Comparison of ENCODE assay signal across 13 cellular contexts in genomic region chr7:1844336-1844955, GRCh38.
A peak's percentile ranks its signal among the peaks of the same experiment; 100 is the strongest.
DNase-seq lines count a peak whose midpoint lies in the region; ATAC-seq and TF ChIP-seq lines count a peak whose summit lies in the region.
"Had no signal": no experiment of that assay in that cellular context is flagged by ENCODE, and none has a peak within 500 bp of the region (broad histone marks: within the 10 kb centered on the region; RNA-seq: fewer than 3 reads in every experiment).

No MANE protein-coding gene starts in this region.

- H3K4me3 Mint-ChIP-seq in natural killer cell treated with Interleukin-12 subunit alpha and Interleukin-12 subunit beta and Interleukin-15 and Interleukin-18, amount 100 ng/mL, for 72 hours: no peak overlapping the region
- H3K4me3 Mint-ChIP-seq in natural killer cell (no peak overlapping the region), type B pancreatic cell (no peak overlapping the region)
- H3K4me3 Mint-ChIP-seq: activated naive CD4-positive, alpha-beta T cell treated with anti-CD3 and anti-CD28 coated beads for 36 hours; effector memory CD8-positive, alpha-beta T cell had no signal

- H3K27me3 ChIP-seq in WERI-Rb-1 (ENCODE audit: insufficient read depth, low read depth, severe bottlenecking) (no peaks in the 10 kb centered on the region), right lobe of liver (no peaks in the 10 kb centered on the region)

- no peak for TF ChIP-seq CTCF in natural killer cell (IDR thresholded peaks at IDR 0.05)
- TF ChIP-seq CTCF in WERI-Rb-1 (IDR thresholded peaks at IDR 0.05; ENCODE audit: low read depth, low read length): peak; percentile 29; the same call in 1 of the 2 replicates
- no peak for TF ChIP-seq CTCF in right lobe of liver (IDR thresholded peaks at IDR 0.05)
- no peak for TF ChIP-seq CTCF in type B pancreatic cell (conservative IDR thresholded peaks at IDR 0.05)

- no peak for TF ChIP-seq POLR2A in right lobe of liver (IDR thresholded peaks at IDR 0.05)

- H3K9me3 ChIP-seq in WERI-Rb-1 (ENCODE audit: severe bottlenecking) (no peaks in the 10 kb centered on the region), right lobe of liver (no peaks in the 10 kb centered on the region)

- ATAC-seq in natural killer cell treated with Interleukin-12 subunit alpha and Interleukin-12 subunit beta and Interleukin-15 and Interleukin-18, amount 100 ng/mL, for 72 hours: no peak
- no peak for ATAC-seq in natural killer cell
- no peak for ATAC-seq in right lobe of liver
- no peak for ATAC-seq in GM21717 (IDR thresholded peaks at IDR 0.05; ENCODE audit: unreplicated experiment)
- ATAC-seq in GM18517 (IDR thresholded peaks at IDR 0.05; ENCODE audit: unreplicated experiment): no peak
- ATAC-seq: effector memory CD8-positive, alpha-beta T cell had no signal

- peaks cover 0 to 13% (median 6%) of the 10 kb centered on the region in 4 donors for H3K4me1 ChIP-seq in right lobe of liver

- DNase-seq in natural killer cell treated with Interleukin-12 subunit alpha and Interleukin-12 subunit beta and Interleukin-15 and Interleukin-18, amount 100 ng/mL, for 72 hours (ENCODE audit: low spot score): peak; percentile 47
- DNase-seq in natural killer cell (no peak), WERI-Rb-1 (peak; percentile 18), right lobe of liver (peak; percentile 15 to 52 (median 41)), kidney glomerular epithelial cell (lab: John Stamatoyannopoulos, UW) (no peak), type B pancreatic cell (ENCODE audit: extremely low spot score, unreplicated experiment) (no peak)
- DNase-seq: activated naive CD4-positive, alpha-beta T cell treated with anti-CD3 and anti-CD28 coated beads for 36 hours; effector memory CD8-positive, alpha-beta T cell; mesenchymal stem cell; occipital lobe had no signal

- H3K4me1 Mint-ChIP-seq in natural killer cell treated with Interleukin-12 subunit alpha and Interleukin-12 subunit beta and Interleukin-15 and Interleukin-18, amount 100 ng/mL, for 72 hours (ENCODE audit: low read depth in 2 of 2): peaks cover 0 to 10% of the 10 kb centered on the region in 2 donors
- H3K4me1 Mint-ChIP-seq in natural killer cell (peaks cover 0 to 6% of the 10 kb centered on the region in 2 donors), type B pancreatic cell (ENCODE audit: unreplicated experiment) (peaks cover 6% of the 10 kb centered on the region)

- no peaks in the 10 kb centered on the region for H3K27me3 Mint-ChIP-seq in natural killer cell treated with Interleukin-12 subunit alpha and Interleukin-12 subunit beta and Interleukin-15 and Interleukin-18, amount 100 ng/mL, for 72 hours
- H3K27me3 Mint-ChIP-seq in natural killer cell (ENCODE audit: low read depth in 2 of 2) (no peaks in the 10 kb centered on the region), type B pancreatic cell (no peaks in the 10 kb centered on the region)
- H3K27me3 Mint-ChIP-seq: effector memory CD8-positive, alpha-beta T cell had no signal

- H3K27ac ChIP-seq in WERI-Rb-1: no peak overlapping the region
- no peak overlapping the region for H3K27ac ChIP-seq in right lobe of liver
- H3K27ac ChIP-seq: SK-N-MC had no signal

- WGBS in right lobe of liver (ENCODE audit: insufficient coverage, low coverage, low lambda C conversion rate, missing lambda C conversion rate): no CpG with 5 or more reads among the region's 26 CpGs

- intact Hi-C loops in natural killer cell (cut with micrococcal nuclease): no loop called here
- intact Hi-C loops in right lobe of liver (cut with DNase I): no loop called here

- H3K4me3 ChIP-seq in WERI-Rb-1 (ENCODE audit: low read depth, low read length) (no peak overlapping the region), right lobe of liver (no peak overlapping the region)

- H3K36me3 ChIP-seq in WERI-Rb-1: no peaks in the 10 kb centered on the region; the same call in 1 of the 2 replicates
- H3K36me3 ChIP-seq in right lobe of liver: no peaks in the 10 kb centered on the region

- no peaks in the 10 kb centered on the region for H3K36me3 Mint-ChIP-seq in natural killer cell treated with Interleukin-12 subunit alpha and Interleukin-12 subunit beta and Interleukin-15 and Interleukin-18, amount 100 ng/mL, for 72 hours
- H3K36me3 Mint-ChIP-seq in natural killer cell (no peaks in the 10 kb centered on the region), type B pancreatic cell (no peaks in the 10 kb centered on the region)

- H3K27ac Mint-ChIP-seq in natural killer cell treated with Interleukin-12 subunit alpha and Interleukin-12 subunit beta and Interleukin-15 and Interleukin-18, amount 100 ng/mL, for 72 hours: no peak overlapping the region
- H3K27ac Mint-ChIP-seq in natural killer cell: no peak overlapping the region
- H3K27ac Mint-ChIP-seq in type B pancreatic cell: no peak overlapping the region
- H3K27ac Mint-ChIP-seq: activated naive CD4-positive, alpha-beta T cell treated with anti-CD3 and anti-CD28 coated beads for 36 hours had no signal

- no peaks in the 10 kb centered on the region for H3K9me3 Mint-ChIP-seq in natural killer cell treated with Interleukin-12 subunit alpha and Interleukin-12 subunit beta and Interleukin-15 and Interleukin-18, amount 100 ng/mL, for 72 hours
- H3K9me3 Mint-ChIP-seq in natural killer cell: no peaks in the 10 kb centered on the region
- H3K9me3 Mint-ChIP-seq in type B pancreatic cell: no peaks in the 10 kb centered on the region
- H3K9me3 Mint-ChIP-seq: activated naive CD4-positive, alpha-beta T cell treated with anti-CD3 and anti-CD28 coated beads for 36 hours; effector memory CD8-positive, alpha-beta T cell had no signal

Comparison
In these comparisons a context has a peak if more than half of its experiments do, and no peak if none do; other contexts are left out.
1. DNase-seq: peak in natural killer cell treated with Interleukin-12 subunit alpha and Interleukin-12 subunit beta and Interleukin-15 and Interleukin-18, amount 100 ng/mL, for 72 hours (single experiment), WERI-Rb-1 (single experiment) and right lobe of liver (3 of 3); none in natural killer cell (single experiment), kidney glomerular epithelial cell (single experiment) and type B pancreatic cell (single experiment).